Comparison of ENCODE assay signal across 23 cellular contexts in the genomic region with DNA sequence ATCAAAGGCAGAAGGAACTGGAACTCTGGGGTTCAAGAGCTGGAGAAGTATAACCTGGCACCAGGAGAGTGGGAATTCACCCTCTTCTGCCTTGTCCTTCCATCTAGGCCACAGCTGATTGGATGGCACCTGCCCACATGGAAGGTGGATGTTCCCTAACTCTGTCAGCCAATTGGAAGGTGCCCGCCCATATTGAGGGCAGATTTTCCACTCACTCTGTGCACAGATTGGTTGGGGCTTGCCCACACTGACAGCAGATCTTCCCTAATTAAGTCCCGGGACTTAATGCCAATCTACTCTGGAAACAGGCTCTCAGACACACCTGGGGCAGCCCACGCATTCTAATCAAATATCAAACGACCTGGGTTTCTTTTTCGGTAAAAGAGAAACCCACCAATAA.
DNase-seq lines count a peak whose midpoint lies in the region; ATAC-seq and TF ChIP-seq lines count a peak whose summit lies in the region.
"Had no signal": no experiment of that assay in that cellular context is flagged by ENCODE, and none has a peak within 500 bp of the region (broad histone marks: within the 10 kb centered on the region; RNA-seq: fewer than 3 reads in every experiment).

No MANE protein-coding gene starts in this region.

- intact Hi-C loops in activated CD4-positive, alpha-beta T cell treated with anti-CD3 and anti-CD28 coated beads, Interleukin-2, amount 10 ng/mL, durations not matched to agents 24 days and 14 days (cut with micrococcal nuclease) = no loop called here

- H3K4me3 ChIP-seq in GM23338 (no peak overlapping the region), mesenchymal stem cell (ENCODE audit: insufficient read depth in 1 of 2, low read depth in 1 of 2, low read length in 2 of 2) (no peak overlapping the region)
- H3K4me3 ChIP-seq in effector memory CD4-positive, alpha-beta T cell (ENCODE audit: insufficient read depth, low read depth, low read length, poor library complexity, severe bottlenecking) = no peak overlapping the region
- H3K4me3 ChIP-seq: GM23248 had no signal

- H2BK5ac ChIP-seq in mesenchymal stem cell (ENCODE audit: low read depth, low read length, poor library complexity, severe bottlenecking) = peak overlapping the region; percentile 24

- H3K4me2 ChIP-seq in GM23338 = no peak overlapping the region
- H3K4me2 ChIP-seq in mesenchymal stem cell (ENCODE audit: low read length, poor library complexity, severe bottlenecking) = no peak overlapping the region

- peaks cover 4% of the 10 kb centered on the region for H3K9me3 ChIP-seq in mesenchymal stem cell (ENCODE audit: control insufficient read depth, low read length)
- H3K9me3 ChIP-seq in effector memory CD4-positive, alpha-beta T cell (ENCODE audit: control insufficient read depth, low read length) = no peaks in the 10 kb centered on the region
- H3K9me3 ChIP-seq: BE2C had no signal

- H3K36me3 Mint-ChIP-seq in GM23338 (ENCODE audit: low read depth) = no peaks in the 10 kb centered on the region
- H3K36me3 Mint-ChIP-seq in stimulated activated memory B cell treated with anti-CD40 and anti-IgM and Interleukin-4, amounts not matched to agents 10 μg/mL and 1 μg/mL and 100 μg/mL, for 72 hours = no peaks in the 10 kb centered on the region
- H3K36me3 Mint-ChIP-seq in activated CD4-positive, alpha-beta T cell treated with anti-CD3 and anti-CD28 coated beads, Interleukin-2, amount 10 ng/mL, durations not matched to agents 24 days and 14 days (ENCODE audit: low read depth) = no peaks in the 10 kb centered on the region
- H3K36me3 Mint-ChIP-seq: CD4-positive, CD25-positive, alpha-beta regulatory T cell; CD8-positive, alpha-beta memory T cell had no signal

- H4K20me1 ChIP-seq in GM23338 (replicated peaks; ENCODE audit: insufficient read depth) = no peaks in the 10 kb centered on the region

- peaks cover 3% of the 10 kb centered on the region for H3K27me3 Mint-ChIP-seq in GM23338 (ENCODE audit: insufficient read depth, low read depth, poor library complexity)
- no peaks in the 10 kb centered on the region for H3K27me3 Mint-ChIP-seq in stimulated activated memory B cell treated with anti-CD40 and anti-IgM and Interleukin-4, amounts not matched to agents 10 μg/mL and 1 μg/mL and 100 μg/mL, for 72 hours
- no peaks in the 10 kb centered on the region for H3K27me3 Mint-ChIP-seq in activated CD4-positive, alpha-beta T cell treated with anti-CD3 and anti-CD28 coated beads, Interleukin-2, amount 10 ng/mL, durations not matched to agents 24 days and 14 days
- H3K27me3 Mint-ChIP-seq: CD4-positive, CD25-positive, alpha-beta regulatory T cell; CD8-positive, alpha-beta memory T cell had no signal

- H3K9ac ChIP-seq in mesenchymal stem cell (ENCODE audit: low read length) = no peak overlapping the region
- H3K9ac ChIP-seq: GM23248 had no signal

- H3K27ac ChIP-seq in GM23338 (ENCODE audit: low read depth) = no peak overlapping the region
- H3K27ac ChIP-seq in mesenchymal stem cell (ENCODE audit: low read length, poor library complexity, severe bottlenecking) = no peak overlapping the region
- H3K27ac ChIP-seq in effector memory CD4-positive, alpha-beta T cell (ENCODE audit: insufficient read depth, low read length, poor library complexity, severe bottlenecking) = no peak overlapping the region
- H3K27ac ChIP-seq: GM23248 had no signal

- 86% methylated on average over 5 of the region's 5 CpGs for WGBS in mesenchymal stem cell

- no peak overlapping the region for H3K18ac ChIP-seq in mesenchymal stem cell (ENCODE audit: low read depth in 1 of 2, low read length in 2 of 2)

- H2BK15ac ChIP-seq in mesenchymal stem cell (ENCODE audit: low read depth, poor library complexity, severe bottlenecking) = no peak overlapping the region

- H2AFZ ChIP-seq in GM23338 = peak overlapping the region; percentile 12; the same call in 1 of the 2 replicates
- no peak overlapping the region for H2AFZ ChIP-seq in mesenchymal stem cell (ENCODE audit: low read depth, low read length)
- H2AFZ ChIP-seq: GM23248 had no signal

- no peak overlapping the region for H3K27ac Mint-ChIP-seq in GM23338
- H3K27ac Mint-ChIP-seq in stimulated activated memory B cell treated with anti-CD40 and anti-IgM and Interleukin-4, amounts not matched to agents 10 μg/mL and 1 μg/mL and 100 μg/mL, for 72 hours = no peak overlapping the region
- no peak overlapping the region for H3K27ac Mint-ChIP-seq in activated CD4-positive, alpha-beta T cell treated with anti-CD3 and anti-CD28 coated beads, Interleukin-2, amount 10 ng/mL, durations not matched to agents 24 days and 14 days
- H3K27ac Mint-ChIP-seq: CD4-positive, CD25-positive, alpha-beta regulatory T cell; CD8-positive, alpha-beta memory T cell; HFFc6 had no signal

- H3K79me2 ChIP-seq in GM23338 (replicated peaks; ENCODE audit: insufficient read depth) = no peaks in the 10 kb centered on the region

- no peaks in the 10 kb centered on the region for H3K9me3 Mint-ChIP-seq in GM23338
- no peaks in the 10 kb centered on the region for H3K9me3 Mint-ChIP-seq in stimulated activated memory B cell treated with anti-CD40 and anti-IgM and Interleukin-4, amounts not matched to agents 10 μg/mL and 1 μg/mL and 100 μg/mL, for 72 hours
- H3K9me3 Mint-ChIP-seq in activated CD4-positive, alpha-beta T cell treated with anti-CD3 and anti-CD28 coated beads, Interleukin-2, amount 10 ng/mL, durations not matched to agents 24 days and 14 days = no peaks in the 10 kb centered on the region

- no peak overlapping the region for H2AK5ac ChIP-seq in mesenchymal stem cell (ENCODE audit: low read length, severe bottlenecking)

- no peak for TF ChIP-seq CTCF in GM23338 (conservative IDR thresholded peaks at IDR 0.05; ENCODE audit: low read depth in 2 of 2)

- H4K8ac ChIP-seq in mesenchymal stem cell (ENCODE audit: low read length) = no peak overlapping the region

- no peaks in the 10 kb centered on the region for H3K79me1 ChIP-seq in mesenchymal stem cell (replicated peaks; ENCODE audit: low read length, poor library complexity, severe bottlenecking)

- ATAC-seq in GM23338 (no peak), HG02840 (IDR thresholded peaks at IDR 0.05; ENCODE audit: low FRiP score, unreplicated experiment) (no peak)
- peak; percentile 12 for ATAC-seq in stimulated activated memory B cell treated with anti-CD40 and anti-IgM and Interleukin-4, amounts not matched to agents 10 μg/mL and 1 μg/mL and 100 μg/mL, for 72 hours
- ATAC-seq: HCT116 had no signal

- H3K27me3 ChIP-seq in GM23338 (ENCODE audit: insufficient read depth) = no peaks in the 10 kb centered on the region
- no peaks in the 10 kb centered on the region for H3K27me3 ChIP-seq in mesenchymal stem cell (ENCODE audit: control insufficient read depth in 1 of 2, insufficient read depth in 1 of 2, low read length in 2 of 2)
- no peaks in the 10 kb centered on the region for H3K27me3 ChIP-seq in effector memory CD4-positive, alpha-beta T cell (replicated peaks; ENCODE audit: control insufficient read depth, insufficient read depth, low read length, poor library complexity, severe bottlenecking)
- H3K27me3 ChIP-seq: BE2C had no signal

- H3K14ac ChIP-seq in mesenchymal stem cell (ENCODE audit: low read length in 2 of 2) = no peak overlapping the region

- H3K4me1 Mint-ChIP-seq in GM23338 = no peaks in the 10 kb centered on the region
- no peaks in the 10 kb centered on the region for H3K4me1 Mint-ChIP-seq in stimulated activated memory B cell treated with anti-CD40 and anti-IgM and Interleukin-4, amounts not matched to agents 10 μg/mL and 1 μg/mL and 100 μg/mL, for 72 hours
- no peaks in the 10 kb centered on the region for H3K4me1 Mint-ChIP-seq in activated CD4-positive, alpha-beta T cell treated with anti-CD3 and anti-CD28 coated beads, Interleukin-2, amount 10 ng/mL, durations not matched to agents 24 days and 14 days
- H3K4me1 Mint-ChIP-seq: CD4-positive, CD25-positive, alpha-beta regulatory T cell; CD8-positive, alpha-beta memory T cell had no signal

- no peak overlapping the region for H3K23ac ChIP-seq in mesenchymal stem cell (ENCODE audit: low read length in 2 of 2)

- no peak for DNase-seq in GM23338 (ENCODE audit: low spot score)
- peak; percentile 2 for DNase-seq in RPMI7951 (ENCODE audit: low read depth)
- no peak for DNase-seq in mesenchymal stem cell
- DNase-seq in activated gamma-delta T cell treated with Interleukin-2 at 50 U/mL for 16 hours = no peak
- DNase-seq in effector memory CD4-positive, alpha-beta T cell = no peak
- no peak for DNase-seq in activated CD4-positive, alpha-beta T cell treated with anti-CD3 and anti-CD28 coated beads, Interleukin-2, amount 10 ng/mL, durations not matched to agents 24 days and 14 days
- DNase-seq: ACHN; BE2C; C1 segment of cervical spinal cord; CD4-positive, CD25-positive, alpha-beta regulatory T cell; CD8-positive, alpha-beta memory T cell; COR-L47; DMS 273 treated with DMSO at 0.1 percent for 48 hours; DMS53; DND-41; GM23248; H7; HFFc6; IMR-90; KBM-7 had no signal

- H2BK120ac ChIP-seq in mesenchymal stem cell (ENCODE audit: low read depth, low read length) = no peak overlapping the region

- no peak overlapping the region for H4K91ac ChIP-seq in mesenchymal stem cell (ENCODE audit: low read length)

- H3K9me2 ChIP-seq in GM23338 (ENCODE audit: insufficient read depth) = no peaks in the 10 kb centered on the region

- no peak overlapping the region for H3K4me3 Mint-ChIP-seq in GM23338
- no peak overlapping the region for H3K4me3 Mint-ChIP-seq in stimulated activated memory B cell treated with anti-CD40 and anti-IgM and Interleukin-4, amounts not matched to agents 10 μg/mL and 1 μg/mL and 100 μg/mL, for 72 hours
- no peak overlapping the region for H3K4me3 Mint-ChIP-seq in activated CD4-positive, alpha-beta T cell treated with anti-CD3 and anti-CD28 coated beads, Interleukin-2, amount 10 ng/mL, durations not matched to agents 24 days and 14 days
- H3K4me3 Mint-ChIP-seq: CD4-positive, CD25-positive, alpha-beta regulatory T cell; CD8-positive, alpha-beta memory T cell; HFFc6 had no signal

- no peaks in the 10 kb centered on the region for H3F3A ChIP-seq in GM23338 (replicated peaks; ENCODE audit: low read depth)

- H3K4me1 ChIP-seq in GM23338 (ENCODE audit: insufficient read depth) (no peaks in the 10 kb centered on the region), mesenchymal stem cell (ENCODE audit: control insufficient read depth, insufficient read depth, low read depth, low read length) (no peaks in the 10 kb centered on the region)
- no peaks in the 10 kb centered on the region for H3K4me1 ChIP-seq in effector memory CD4-positive, alpha-beta T cell (ENCODE audit: control insufficient read depth, insufficient read depth, low read length, poor library complexity, severe bottlenecking)
- H3K4me1 ChIP-seq: BE2C had no signal

- H3K4ac ChIP-seq in mesenchymal stem cell (ENCODE audit: low read depth in 1 of 2, low read length in 2 of 2) = no peak overlapping the region

- H3K36me3 ChIP-seq in GM23338 (ENCODE audit: insufficient read depth) (no peaks in the 10 kb centered on the region), mesenchymal stem cell (ENCODE audit: control insufficient read depth in 1 of 2, insufficient read depth in 2 of 2, low read depth in 1 of 2, low read length in 2 of 2) (no peaks in the 10 kb centered on the region)
- H3K36me3 ChIP-seq in effector memory CD4-positive, alpha-beta T cell (ENCODE audit: control insufficient read depth, insufficient read depth, low read length) = no peaks in the 10 kb centered on the region
- H3K36me3 ChIP-seq: BE2C had no signal

- H2BK12ac ChIP-seq in mesenchymal stem cell (ENCODE audit: low read length in 2 of 2) = no peak overlapping the region

TF ChIP-seq in GM23338, 12 proteins besides CTCF, POLR2A, EP300 and RAD21 (continues in another document):
- TF ChIP-seq POLR2AphosphoS5 (IDR thresholded peaks at IDR 0.05; ENCODE audit: low read depth) = no peak
